Comparison of ENCODE assay signal across 21 cellular contexts in the genomic region with DNA sequence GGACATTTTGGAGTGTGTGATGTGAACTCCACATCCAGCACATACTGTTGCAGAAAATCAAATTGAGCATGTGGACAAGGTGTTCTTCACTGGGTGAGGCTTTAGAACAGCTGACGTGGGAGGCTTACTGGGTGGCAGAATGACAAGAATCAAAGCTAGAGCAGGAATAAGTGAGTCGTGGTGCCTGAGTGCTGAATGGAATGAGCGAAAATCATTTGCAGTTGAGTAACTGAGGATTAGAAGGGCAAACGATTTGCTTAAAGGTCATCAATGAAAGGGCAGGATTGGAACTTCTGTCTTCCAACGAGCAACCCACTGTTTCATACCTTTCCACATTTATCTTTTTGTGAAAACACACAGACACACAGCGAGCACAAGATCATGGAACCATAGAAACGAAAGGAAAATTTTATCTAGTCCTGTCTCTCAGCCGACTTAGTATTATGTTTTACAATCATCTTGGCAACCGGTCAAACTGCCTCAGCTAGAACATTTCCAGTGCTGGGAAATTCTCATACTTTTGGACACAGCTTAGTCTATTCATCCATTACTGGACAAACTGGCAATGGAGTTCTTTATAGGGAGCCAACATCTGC. TPM values are rescaled to one million over a fixed set of nuclear protein-coding genes. Genes with fewer than 3 reads are reported as not detected.
DNase-seq lines count a peak whose midpoint lies in the region; ATAC-seq, FAIRE-seq and TF ChIP-seq lines count a peak whose summit lies in the region.
"Had no signal": no experiment of that assay in that cellular context is flagged by ENCODE, and none has a peak within 500 bp of the region (broad histone marks: within the 10 kb centered on the region; RNA-seq: fewer than 3 reads in every experiment).

No MANE protein-coding gene starts in this region.

- intact Hi-C loops in Calu3 (cut with micrococcal nuclease; ENCODE audit: unreplicated experiment), result loop anchor here (5.0 kb wide), 1 partner anchor 457 kb away; no protein-coding TSS in a partner anchor
- intact Hi-C loops in sciatic nerve (cut with DNase I), result no loop called here

- no peaks in the 10 kb centered on the region for H3K27me3 Mint-ChIP-seq in Calu3 (ENCODE audit: unreplicated experiment)

- CTCF ChIA-PET in Calu3 (lab: Charles Lee), result interaction anchor here (0.6 kb wide), 1 partner anchor 1302 kb away, joined by 7 read pairs; no protein-coding TSS in a partner anchor

- H3K27me3 ChIP-seq in RWPE2 (ENCODE audit: insufficient read depth, poor library complexity, severe bottlenecking), result no peaks in the 10 kb centered on the region
- H3K27me3 ChIP-seq: BLaER1, gastrocnemius medialis, upper lobe of left lung had no signal

- H3K36me3 Mint-ChIP-seq in Calu3 (ENCODE audit: insufficient read depth, unreplicated experiment), result peaks cover 6% of the 10 kb centered on the region

- no peak for DNase-seq in Calu3
- DNase-seq in RWPE2 (ENCODE audit: low spot score), result no peak
- peak; percentile 95 for DNase-seq in fibroblast of the aortic adventitia (ENCODE audit: low read depth)
- no peak for DNase-seq in sciatic nerve (ENCODE audit: low spot score)
- DNase-seq in G401 (ENCODE audit: low spot score), result no peak
- no peak for DNase-seq in activated CD4-positive, alpha-beta T cell treated with anti-CD3 and anti-CD28 coated beads, Interleukin-2, amount 50 U/mL, for 4 hours
- no peak for DNase-seq in cerebellum (ENCODE audit: low spot score)
- DNase-seq in GM12891 (ENCODE audit: insufficient read length, low spot score), result no peak
- DNase-seq: activated CD4-positive, alpha-beta T cell treated with anti-CD3 and anti-CD28 coated beads for 1 hour; DND-41; effector CD8-positive, alpha-beta T cell; gastrocnemius medialis; islet precursor cell; mucosa of descending colon; NCI-H1092 treated with DMSO at 0.1 percent for 48 hours; NCI-H2227 treated with DMSO at 0.1 percent for 48 hours; OCI-M1; upper lobe of left lung had no signal

- H3K4me3 Mint-ChIP-seq in Calu3 (ENCODE audit: low read depth, unreplicated experiment), result no peak overlapping the region
- H3K4me3 Mint-ChIP-seq: T-helper 1 cell treated with Interleukin-12 subunit alpha and Interleukin-12 subunit beta and Interleukin-4 antibody, amounts not matched to agents 30 μg/mL and 1 μg/mL, for 36 hours had no signal

- peak overlapping the region; percentile 90 for H3K27ac ChIP-seq in RWPE2 (ENCODE audit: poor library complexity, severe bottlenecking)
- H3K27ac ChIP-seq: BLaER1, parathyroid adenoma, upper lobe of left lung had no signal

- no peak for FAIRE-seq in GM12891 (lab: Jason Lieb, UNC)

- H3K9me3 Mint-ChIP-seq in Calu3 (ENCODE audit: low read depth, unreplicated experiment), result no peaks in the 10 kb centered on the region
- H3K9me3 Mint-ChIP-seq: T-helper 1 cell treated with Interleukin-12 subunit alpha and Interleukin-12 subunit beta and Interleukin-4 antibody, amounts not matched to agents 30 μg/mL and 1 μg/mL, for 36 hours had no signal

- peak overlapping the region; percentile 19 for H3K27ac Mint-ChIP-seq in Calu3 (ENCODE audit: unreplicated experiment)
- H3K27ac Mint-ChIP-seq: T-helper 1 cell treated with Interleukin-12 subunit alpha and Interleukin-12 subunit beta and Interleukin-4 antibody, amounts not matched to agents 30 μg/mL and 1 μg/mL, for 36 hours had no signal

- peaks cover 25% of the 10 kb centered on the region for H3K4me1 ChIP-seq in RWPE2 (ENCODE audit: insufficient read depth, poor library complexity, severe bottlenecking)
- H3K4me1 ChIP-seq: BLaER1, gastrocnemius medialis, parathyroid adenoma had no signal

- H3K4me3 ChIP-seq in RWPE2 (ENCODE audit: severe bottlenecking) (no peak overlapping the region), fibroblast of the aortic adventitia (ENCODE audit: low read depth, low read length) (peak overlapping the region; percentile 43)
- H3K4me3 ChIP-seq: BLaER1, mucosa of descending colon, upper lobe of left lung had no signal

- no peak for TF ChIP-seq POLR2A in GM12891 (IDR thresholded peaks at IDR 0.05; ENCODE audit: low read depth, low read length)

- H3K36me3 ChIP-seq in RWPE2 (ENCODE audit: low read depth), result no peaks in the 10 kb centered on the region
- H3K36me3 ChIP-seq: BLaER1, gastrocnemius medialis, upper lobe of left lung had no signal

- TF ChIP-seq CTCF in Calu3 (IDR thresholded peaks at IDR 0.05; ENCODE audit: unreplicated experiment), result no peak
- TF ChIP-seq CTCF in RWPE2 (IDR thresholded peaks at IDR 0.05; ENCODE audit: poor library complexity, severe bottlenecking), result no peak
- TF ChIP-seq CTCF in fibroblast of the aortic adventitia (IDR thresholded peaks at IDR 0.05; ENCODE audit: insufficient read depth, low read length), result no peak

- peaks cover 41% of the 10 kb centered on the region for H3K4me1 Mint-ChIP-seq in Calu3 (ENCODE audit: low read depth, unreplicated experiment)

- in situ Hi-C loops in G401 (cut with HindIII; ENCODE audit: low sequenced_read_pairs), result no loop called here

- no TSS peak for BruUV-seq in Calu3 (replicated peaks; lab: Mats Ljungman, UMichigan)

- ATAC-seq in RWPE2 (ENCODE audit: low read depth) (no peak), sciatic nerve (peak; percentile 66)
- ATAC-seq: mucosa of descending colon had no signal

- H3K9me3 ChIP-seq in RWPE2 (ENCODE audit: severe bottlenecking), result no peaks in the 10 kb centered on the region
- H3K9me3 ChIP-seq: BLaER1, gastrocnemius medialis, mucosa of descending colon, upper lobe of left lung had no signal

TF ChIP-seq in GM12891, 5 proteins besides CTCF, POLR2A, EP300 and RAD21:
- TF ChIP-seq SPI1 (IDR thresholded peaks at IDR 0.05; ENCODE audit: low read depth, low read length) (no peak), POU2F2 (IDR thresholded peaks at IDR 0.05; ENCODE audit: low read depth, low read length) (no peak), PAX5 (IDR thresholded peaks at IDR 0.05; ENCODE audit: insufficient read depth, low read length, severe bottlenecking) (no peak), TAF1 (IDR thresholded peaks at IDR 0.05; ENCODE audit: low read depth, low read length) (no peak), POLR2AphosphoS5 (IDR thresholded peaks at IDR 0.05; ENCODE audit: low read depth, low read length) (no peak)
TF ChIP-seq in GM12891: peak in this region for 0.

RNA-seq across cellular contexts. Expression of gene DAW1, which starts 7.2 kb away (rescaled TPM):
- total RNA-seq in Calu3 (2022) (2.4 and 3.2 TPM in 2 replicates), fibroblast of the aortic adventitia (ENCODE audit: low replicate concordance) (1.3 TPM in 1 of 2 replicates, not detected in the other), sciatic nerve (not detected), cerebellum (2.8 TPM)
- total RNA-seq in G401 (2014; rRNA removed; shearing (Covaris generic)), result not detected in 2 replicates
- polyA plus RNA-seq in GM12891 (2012; ENCODE audit: low read depth, missing spikeins), result not detected
- total RNA-seq: gastrocnemius medialis, mucosa of descending colon had no signal

RNA-seq across cellular contexts. Expression of gene CCL20, which starts 50.6 kb away (rescaled TPM):
- total RNA-seq in Calu3 (2022) (25.4 and 39.9 TPM in 2 replicates), fibroblast of the aortic adventitia (ENCODE audit: low replicate concordance) (not detected in 2 replicates), sciatic nerve (0.76 TPM), cerebellum (not detected)
- total RNA-seq in G401 (2014; rRNA removed; shearing (Covaris generic)), result not detected in 2 replicates
- 1.9 TPM for polyA plus RNA-seq in GM12891 (2012; ENCODE audit: low read depth, missing spikeins)

Comparison
In these comparisons a context has a peak if more than half of its experiments do, and no peak if none do; other contexts are left out.
1. RNA of gene CCL20, which starts 50.6 kb away (total RNA-seq): 25.4 to 39.9 TPM in Calu3; 0.76 TPM in sciatic nerve (single experiment), not detected in fibroblast of the aortic adventitia, not detected in G401 and not detected in cerebellum (single experiment); every median in the first group is over 10 times any median in the second.